In genomic region chr19:1397838-1398237, GRCh38 we compare ENCODE assay signal across 15 cellular contexts. TPM values are rescaled to one million over a fixed set of nuclear protein-coding genes. Genes with fewer than 3 reads are reported as not detected.
DNase-seq lines count a peak whose midpoint lies in the region; ATAC-seq and TF ChIP-seq lines count a peak whose summit lies in the region.
"Had no signal": no experiment of that assay in that cellular context is flagged by ENCODE, and none has a peak within 500 bp of the region (broad histone marks: within the 10 kb centered on the region; RNA-seq: fewer than 3 reads in every experiment).

No MANE protein-coding gene starts in this region.

- H3K4me1 Mint-ChIP-seq in T-helper 2 cell treated with Interferon-gamma antibody and Interleukin-4, amounts not matched to agents 5 μg/mL and 100 μg/mL, for 36 hours (ENCODE audit: low read depth): peaks cover 6% of the 10 kb centered on the region
- H3K4me1 Mint-ChIP-seq in neural progenitor cell: peaks cover 4% of the 10 kb centered on the region
- H3K4me1 Mint-ChIP-seq in activated T-helper 17 cell treated with anti-CD3 and anti-CD28 coated beads, Interleukin-2, amount 50 U/mL, for 72 hours: no peaks in the 10 kb centered on the region

- peak overlapping the region; percentile 36 for H3K27ac Mint-ChIP-seq in T-helper 2 cell treated with Interferon-gamma antibody and Interleukin-4, amounts not matched to agents 5 μg/mL and 100 μg/mL, for 36 hours
- peak overlapping the region; percentile 46 for H3K27ac Mint-ChIP-seq in neural progenitor cell
- no peak overlapping the region for H3K27ac Mint-ChIP-seq in activated T-helper 17 cell treated with anti-CD3 and anti-CD28 coated beads, Interleukin-2, amount 50 U/mL, for 72 hours
- H3K27ac Mint-ChIP-seq: T-cell had no signal

- H3K9me3 Mint-ChIP-seq in T-helper 2 cell treated with Interferon-gamma antibody and Interleukin-4, amounts not matched to agents 5 μg/mL and 100 μg/mL, for 36 hours: no peaks in the 10 kb centered on the region
- H3K9me3 Mint-ChIP-seq in neural progenitor cell: no peaks in the 10 kb centered on the region
- no peaks in the 10 kb centered on the region for H3K9me3 Mint-ChIP-seq in activated T-helper 17 cell treated with anti-CD3 and anti-CD28 coated beads, Interleukin-2, amount 50 U/mL, for 72 hours
- H3K9me3 Mint-ChIP-seq: CD4-positive, alpha-beta memory T cell; T-cell had no signal

- no peak for ATAC-seq in activated T-helper 17 cell treated with anti-CD3 and anti-CD28 coated beads, Interleukin-2, amount 50 U/mL, for 72 hours (replicated peaks)
- no peak for ATAC-seq in esophagus mucosa
- ATAC-seq: T-cell had no signal

- CTCF ChIA-PET in RWPE1 (lab: Yijun Ruan, JAX): interaction anchor here (0.6 kb wide), 1 partner anchor 274 kb away, joined by 3 read pairs; no protein-coding TSS in a partner anchor

- no peaks in the 10 kb centered on the region for H3K9me3 ChIP-seq in neural progenitor cell (ENCODE audit: low read depth)
- H3K9me3 ChIP-seq: HAP-1 had no signal

- H3K79me2 ChIP-seq in neural progenitor cell (ENCODE audit: low read depth): peaks cover 8% of the 10 kb centered on the region

- H3K4me3 ChIP-seq in neural progenitor cell: no peak overlapping the region
- H3K4me3 ChIP-seq: HAP-1 had no signal

- peaks cover 7% of the 10 kb centered on the region for H3K27me3 ChIP-seq in neural progenitor cell

- TF ChIP-seq CTCF in RWPE1 (conservative IDR thresholded peaks at IDR 0.05; ENCODE audit: low read depth) (no peak), neural progenitor cell (IDR thresholded peaks at IDR 0.05) (no peak)

- H3K36me3 ChIP-seq in neural progenitor cell: no peaks in the 10 kb centered on the region

- no peaks in the 10 kb centered on the region for H3K4me1 ChIP-seq in neural progenitor cell

- H3K9ac ChIP-seq in neural progenitor cell: no peak overlapping the region

- no peak overlapping the region for H3K4me2 ChIP-seq in neural progenitor cell

- no peak overlapping the region for H3K4me3 Mint-ChIP-seq in T-helper 2 cell treated with Interferon-gamma antibody and Interleukin-4, amounts not matched to agents 5 μg/mL and 100 μg/mL, for 36 hours
- peak overlapping the region; percentile 21 for H3K4me3 Mint-ChIP-seq in neural progenitor cell
- H3K4me3 Mint-ChIP-seq in activated T-helper 17 cell treated with anti-CD3 and anti-CD28 coated beads, Interleukin-2, amount 50 U/mL, for 72 hours: no peak overlapping the region
- H3K4me3 Mint-ChIP-seq: CD4-positive, alpha-beta memory T cell; T-cell had no signal

- POLR2A ChIA-PET in RWPE1 (lab: Yijun Ruan, JAX; ENCODE audit: low non-redundant PET): no interaction called here

- H3K36me3 Mint-ChIP-seq in T-helper 2 cell treated with Interferon-gamma antibody and Interleukin-4, amounts not matched to agents 5 μg/mL and 100 μg/mL, for 36 hours (ENCODE audit: low read depth): no peaks in the 10 kb centered on the region
- no peaks in the 10 kb centered on the region for H3K36me3 Mint-ChIP-seq in neural progenitor cell
- no peaks in the 10 kb centered on the region for H3K36me3 Mint-ChIP-seq in activated T-helper 17 cell treated with anti-CD3 and anti-CD28 coated beads, Interleukin-2, amount 50 U/mL, for 72 hours (ENCODE audit: low read depth)

- peaks cover 2% of the 10 kb centered on the region for H3K27me3 Mint-ChIP-seq in T-helper 2 cell treated with Interferon-gamma antibody and Interleukin-4, amounts not matched to agents 5 μg/mL and 100 μg/mL, for 36 hours (ENCODE audit: low read depth)
- H3K27me3 Mint-ChIP-seq in neural progenitor cell (ENCODE audit: insufficient read depth, low read depth): peaks cover 3% of the 10 kb centered on the region
- peaks cover 3% of the 10 kb centered on the region for H3K27me3 Mint-ChIP-seq in activated T-helper 17 cell treated with anti-CD3 and anti-CD28 coated beads, Interleukin-2, amount 50 U/mL, for 72 hours
- H3K27me3 Mint-ChIP-seq: CD4-positive, alpha-beta memory T cell had no signal

- peaks cover 24% of the 10 kb centered on the region for H4K20me1 ChIP-seq in neural progenitor cell (ENCODE audit: low read depth)

- no peak overlapping the region for H2AFZ ChIP-seq in neural progenitor cell (replicated peaks)

- H3K27ac ChIP-seq in RWPE1 (peak overlapping the region; percentile 78), neural progenitor cell (no peak overlapping the region)

- no peak for DNase-seq in T-helper 2 cell treated with Interferon-gamma antibody and Interleukin-4, amounts not matched to agents 5 μg/mL and 100 μg/mL, for 36 hours (ENCODE audit: low spot score)
- DNase-seq in T-helper 2 cell (no peak), HT-29 (ENCODE audit: low spot score) (peak; percentile 10), RWPE1 (ENCODE audit: low spot score) (no peak), neural progenitor cell (ENCODE audit: low spot score) (no peak)
- DNase-seq in activated CD4-positive, alpha-beta T cell treated with anti-CD3 and anti-CD28 coated beads for 1 hour: no peak
- DNase-seq: AML-193; CD4-positive, alpha-beta memory T cell; NCI-H1930; NCI-H2171 treated with DMSO at 0.1 percent for 48 hours; NCI-H774; T-cell had no signal

- H3F3A ChIP-seq in neural progenitor cell (ENCODE audit: low read depth): no peaks in the 10 kb centered on the region

RNA-seq across cellular contexts. Expression of gene GAMT, which starts 3.5 kb away (rescaled TPM):
- 0.26 and 0.97 TPM in 2 replicates for total RNA-seq in HT-29 (2014; rRNA removed; shearing (Covaris generic))
- total RNA-seq in neural progenitor cell (ENCODE audit: low replicate concordance) (13.8 and 53.7 TPM in 2 replicates), esophagus mucosa (19.2 TPM)
- total RNA-seq in activated T-helper 17 cell treated with anti-CD3 and anti-CD28 coated beads, Interleukin-2, amount 50 U/mL, for 72 hours: 10 to 100 TPM in 1 of 2 donors, 1 to 10 TPM in 1; 4.9 to 11.2 TPM

RNA-seq across cellular contexts. Expression of gene DAZAP1, which starts 9.5 kb away (rescaled TPM):
- total RNA-seq in HT-29 (2014; rRNA removed; shearing (Covaris generic)): 223 and 234 TPM in 2 replicates
- 107 and 121 TPM in 2 replicates for total RNA-seq in neural progenitor cell (ENCODE audit: low replicate concordance)
- 100 to 1,000 TPM; 161 to 271 TPM for total RNA-seq in activated T-helper 17 cell treated with anti-CD3 and anti-CD28 coated beads, Interleukin-2, amount 50 U/mL, for 72 hours
- 91.6 TPM for total RNA-seq in esophagus mucosa

RNA-seq across cellular contexts. Expression of gene NDUFS7, which starts 14.1 kb away (rescaled TPM):
- 133 and 170 TPM in 2 replicates for total RNA-seq in HT-29 (2014; rRNA removed; shearing (Covaris generic))
- 15.4 and 69.3 TPM in 2 replicates for total RNA-seq in neural progenitor cell (ENCODE audit: low replicate concordance)
- 10 to 100 TPM; 51.5 to 87.9 TPM for total RNA-seq in activated T-helper 17 cell treated with anti-CD3 and anti-CD28 coated beads, Interleukin-2, amount 50 U/mL, for 72 hours
- total RNA-seq in esophagus mucosa: 120 TPM

RNA-seq across cellular contexts. Expression of gene RPS15, which starts 40.4 kb away (rescaled TPM):
- total RNA-seq in HT-29 (2014; rRNA removed; shearing (Covaris generic)): 2,135 and 2,483 TPM in 2 replicates
- total RNA-seq in neural progenitor cell (ENCODE audit: low replicate concordance) (1,918 and 2,648 TPM in 2 replicates), esophagus mucosa (1,167 TPM)
- 1,000 to 10,000 TPM; 1,611 to 1,688 TPM for total RNA-seq in activated T-helper 17 cell treated with anti-CD3 and anti-CD28 coated beads, Interleukin-2, amount 50 U/mL, for 72 hours

RNA-seq across cellular contexts. Expression of gene APC2, which starts 52.1 kb away (rescaled TPM):
- 0.16 and 0.43 TPM in 2 replicates for total RNA-seq in HT-29 (2014; rRNA removed; shearing (Covaris generic))
- total RNA-seq in neural progenitor cell (ENCODE audit: low replicate concordance) (1.3 and 12.2 TPM in 2 replicates), esophagus mucosa (0.48 TPM)
- total RNA-seq in activated T-helper 17 cell treated with anti-CD3 and anti-CD28 coated beads, Interleukin-2, amount 50 U/mL, for 72 hours: under 1 TPM; 0.04 to 0.21 TPM
- total RNA-seq: CD4-positive, alpha-beta memory T cell had no signal
